ENCODE assay signal across 3 cellular contexts in genomic region chr1:75757210-75757609, GRCh38. TPM values are rescaled to one million over a fixed set of nuclear protein-coding genes. Genes with fewer than 3 reads are reported as not detected.
"Had no signal": no experiment of that assay in that cellular context is flagged by ENCODE, and none has a peak within 500 bp of the region (broad histone marks: within the 10 kb centered on the region; RNA-seq: fewer than 3 reads in every experiment).

No MANE protein-coding gene starts in this region.

RNA-seq across cellular contexts. Expression of gene MSH4, which starts 39.5 kb away (rescaled TPM):
- total RNA-seq: glomerular endothelial cell had no signal
- polyA plus RNA-seq: fibroblast of lung, foreskin keratinocyte had no signal
